In genomic region chr20:63891061-63892002, GRCh38 we compare ENCODE assay signal across 1 cellular context.
TF ChIP-seq lines count a peak whose summit lies in the region.

No MANE protein-coding gene starts in this region.

TF ChIP-seq in HCT116, 20 proteins besides CTCF, POLR2A, EP300 and RAD21 (continued from another document):
- no peak for TF ChIP-seq TCF7L2 (IDR thresholded peaks at IDR 0.05; ENCODE audit: borderline replicate concordance, extremely low read depth, insufficient read depth, insufficient read length)
- no peak for TF ChIP-seq CBX3 (IDR thresholded peaks at IDR 0.05; ENCODE audit: low read depth)
- TF ChIP-seq CEBPB (IDR thresholded peaks at IDR 0.05; ENCODE audit: low read depth), result no peak
- no peak for TF ChIP-seq REST (IDR thresholded peaks at IDR 0.05; ENCODE audit: low read depth)
- TF ChIP-seq SP1 (IDR thresholded peaks at IDR 0.05; ENCODE audit: low read depth), result no peak
